In the genomic region with DNA sequence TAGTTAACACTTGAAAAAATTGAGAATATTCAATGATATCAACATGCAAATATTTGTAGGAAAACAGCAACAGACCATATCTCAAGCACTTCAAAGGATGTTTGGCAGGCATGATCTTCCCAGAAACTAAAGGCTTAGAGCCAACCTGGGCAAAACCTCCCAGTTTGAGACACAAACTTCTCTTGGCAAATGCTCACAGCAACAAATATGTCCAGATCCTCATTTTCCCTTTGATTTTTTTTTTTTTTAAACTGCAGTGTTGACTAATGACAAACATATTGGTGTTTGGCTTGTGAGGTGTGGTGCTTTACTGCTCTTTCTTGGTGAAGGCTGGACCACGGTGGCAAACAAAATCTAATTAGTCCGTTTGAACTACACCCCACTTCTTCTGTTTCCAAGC, we compare ENCODE assay signal across 30 cellular contexts.
DNase-seq lines count a peak whose midpoint lies in the region; ATAC-seq, FAIRE-seq and TF ChIP-seq lines count a peak whose summit lies in the region.
"Had no signal": no experiment of that assay in that cellular context is flagged by ENCODE, and none has a peak within 500 bp of the region (broad histone marks: within the 10 kb centered on the region; RNA-seq: fewer than 3 reads in every experiment).

No MANE protein-coding gene starts in this region.

- no peak overlapping the region for H3K4me2 ChIP-seq in GM23338

- no peak for ATAC-seq in GM23338
- peak; percentile 63 for ATAC-seq in left lobe of liver
- peak; percentile 81 to 94 (median 88) for ATAC-seq in pancreas
- no peak for ATAC-seq in GM21423 (IDR thresholded peaks at IDR 0.05; ENCODE audit: unreplicated experiment)
- no peak for ATAC-seq in HG02981 (IDR thresholded peaks at IDR 0.05; ENCODE audit: unreplicated experiment)
- no peak for ATAC-seq in GM21529 (IDR thresholded peaks at IDR 0.05; ENCODE audit: unreplicated experiment)
- ATAC-seq: K562; naive thymus-derived CD4-positive, alpha-beta T cell; SK-N-SH treated with all-trans-retinoic acid at 6 μM for 48 hours; WTC11 had no signal

- H3K27me3 ChIP-seq in GM23338 (ENCODE audit: insufficient read depth) = no peaks in the 10 kb centered on the region
- no peaks in the 10 kb centered on the region for H3K27me3 ChIP-seq in pancreas
- H3K27me3 ChIP-seq: ovary, sigmoid colon had no signal

- H3K4me3 ChIP-seq in GM23338 (no peak overlapping the region), pancreas (no peak overlapping the region)
- H3K4me3 ChIP-seq: K562, ovary, sigmoid colon had no signal

- H3K36me3 ChIP-seq in GM23338 (ENCODE audit: insufficient read depth) (no peaks in the 10 kb centered on the region), pancreas (no peaks in the 10 kb centered on the region)
- H3K36me3 ChIP-seq: ovary, sigmoid colon had no signal

- no peaks in the 10 kb centered on the region for H3K9me3 ChIP-seq in pancreas
- H3K9me3 ChIP-seq: ovary, sigmoid colon had no signal

- H3K79me2 ChIP-seq in GM23338 (replicated peaks; ENCODE audit: insufficient read depth) = no peaks in the 10 kb centered on the region

- no peak overlapping the region for H3K4me3 Mint-ChIP-seq in GM23338
- H3K4me3 Mint-ChIP-seq: activated naive CD4-positive, alpha-beta T cell treated with anti-CD3 and anti-CD28 coated beads for 36 hours; CD8-positive, alpha-beta memory T cell; memory B cell; naive thymus-derived CD4-positive, alpha-beta T cell; T-helper 2 cell treated with Interferon-gamma antibody and Interleukin-4, amounts not matched to agents 5 μg/mL and 100 μg/mL, for 36 hours; WTC11 had no signal

- H2AFZ ChIP-seq in GM23338 = 0 out of 2 replicates have a peak overlapping the region, but pooled peaks have one; percentile 19

- H3K9me3 Mint-ChIP-seq in GM23338 = no peaks in the 10 kb centered on the region
- H3K9me3 Mint-ChIP-seq: activated naive CD4-positive, alpha-beta T cell treated with anti-CD3 and anti-CD28 coated beads for 36 hours; CD8-positive, alpha-beta memory T cell; memory B cell; naive thymus-derived CD4-positive, alpha-beta T cell; T-helper 2 cell treated with Interferon-gamma antibody and Interleukin-4, amounts not matched to agents 5 μg/mL and 100 μg/mL, for 36 hours had no signal

- FAIRE-seq in pancreas (lab: Jason Lieb, UNC) = no peak
- FAIRE-seq: G401.6, K562, keratinocyte had no signal

- no peaks in the 10 kb centered on the region for H3K27me3 Mint-ChIP-seq in GM23338 (ENCODE audit: insufficient read depth, low read depth, poor library complexity)

- H3K36me3 Mint-ChIP-seq in GM23338 (ENCODE audit: low read depth) = no peaks in the 10 kb centered on the region
- H3K36me3 Mint-ChIP-seq: CD8-positive, alpha-beta memory T cell; memory B cell; naive thymus-derived CD4-positive, alpha-beta T cell; WTC11 had no signal

- intact Hi-C loops in pancreas (cut with DNase I) = no loop called here

- no peak overlapping the region for H3K27ac ChIP-seq in GM23338 (ENCODE audit: low read depth)
- H3K27ac ChIP-seq in VCaP = peak overlapping the region; percentile 15; the same call in 1 of the 2 replicates
- H3K27ac ChIP-seq in pancreas = peak overlapping the region in 2 of 4 donors; percentile 58 to 62
- H3K27ac ChIP-seq: sigmoid colon had no signal

- DNase-seq in GM23338 (ENCODE audit: low spot score) (no peak), left lobe of liver (ENCODE audit: low spot score) (no peak), pancreas (peak in 3 of 6 donors; percentile 58 to 80 (median 65))
- DNase-seq in stimulated activated CD4-positive, alpha-beta T cell treated with anti-CD3 and anti-CD28 coated beads, Interleukin-1b, Interleukin-23, amount 100 ng/mL, for 48 hours = no peak
- DNase-seq: activated CD4-positive, alpha-beta T cell treated with anti-CD3 and anti-CD28 coated beads, Interleukin-2, amount 50 U/mL, for 1 hour; activated naive CD4-positive, alpha-beta T cell treated with anti-CD3 and anti-CD28 coated beads for 36 hours; AML-193; CD8-positive, alpha-beta memory T cell; cortex of kidney; DMS153; GOT3; MM.1S; naive thymus-derived CD4-positive, alpha-beta T cell; NCI-H146; NCI-H2171; RPMI8226; sigmoid colon; trophoblast cell had no signal

- H3F3A ChIP-seq in GM23338 (replicated peaks; ENCODE audit: low read depth) = no peaks in the 10 kb centered on the region

- no peak for TF ChIP-seq CTCF in GM23338 (conservative IDR thresholded peaks at IDR 0.05; ENCODE audit: low read depth in 2 of 2)
- no peak for TF ChIP-seq CTCF in VCaP (conservative IDR thresholded peaks at IDR 0.05)
- no peak for TF ChIP-seq CTCF in pancreas (IDR thresholded peaks at IDR 0.05)

- 14 to 16% methylated on average over 2 of the region's 2 CpGs for WGBS in pancreas, 2 donors

- H3K4me1 ChIP-seq in GM23338 (ENCODE audit: insufficient read depth) (no peaks in the 10 kb centered on the region), pancreas (peaks cover 0 to 21% (median 21%) of the 10 kb centered on the region in 3 donors)

- H3K9me2 ChIP-seq in GM23338 (ENCODE audit: insufficient read depth) = no peaks in the 10 kb centered on the region

- H4K20me1 ChIP-seq in GM23338 (replicated peaks; ENCODE audit: insufficient read depth) = no peaks in the 10 kb centered on the region

- no peaks in the 10 kb centered on the region; the same call in 2 of the 3 replicates for H3K4me1 Mint-ChIP-seq in GM23338
- H3K4me1 Mint-ChIP-seq: CD8-positive, alpha-beta memory T cell; memory B cell; WTC11 had no signal

- no peak overlapping the region for H3K27ac Mint-ChIP-seq in GM23338
- H3K27ac Mint-ChIP-seq: activated naive CD4-positive, alpha-beta T cell treated with anti-CD3 and anti-CD28 coated beads for 36 hours; CD8-positive, alpha-beta memory T cell; memory B cell; naive thymus-derived CD4-positive, alpha-beta T cell; T-helper 2 cell treated with Interferon-gamma antibody and Interleukin-4, amounts not matched to agents 5 μg/mL and 100 μg/mL, for 36 hours; WTC11 had no signal

TF ChIP-seq in GM23338, 12 proteins besides CTCF, POLR2A, EP300 and RAD21:
- TF ChIP-seq JUNB (IDR thresholded peaks at IDR 0.05; ENCODE audit: unreplicated experiment) = no peak
- TF ChIP-seq, protein P1, sequence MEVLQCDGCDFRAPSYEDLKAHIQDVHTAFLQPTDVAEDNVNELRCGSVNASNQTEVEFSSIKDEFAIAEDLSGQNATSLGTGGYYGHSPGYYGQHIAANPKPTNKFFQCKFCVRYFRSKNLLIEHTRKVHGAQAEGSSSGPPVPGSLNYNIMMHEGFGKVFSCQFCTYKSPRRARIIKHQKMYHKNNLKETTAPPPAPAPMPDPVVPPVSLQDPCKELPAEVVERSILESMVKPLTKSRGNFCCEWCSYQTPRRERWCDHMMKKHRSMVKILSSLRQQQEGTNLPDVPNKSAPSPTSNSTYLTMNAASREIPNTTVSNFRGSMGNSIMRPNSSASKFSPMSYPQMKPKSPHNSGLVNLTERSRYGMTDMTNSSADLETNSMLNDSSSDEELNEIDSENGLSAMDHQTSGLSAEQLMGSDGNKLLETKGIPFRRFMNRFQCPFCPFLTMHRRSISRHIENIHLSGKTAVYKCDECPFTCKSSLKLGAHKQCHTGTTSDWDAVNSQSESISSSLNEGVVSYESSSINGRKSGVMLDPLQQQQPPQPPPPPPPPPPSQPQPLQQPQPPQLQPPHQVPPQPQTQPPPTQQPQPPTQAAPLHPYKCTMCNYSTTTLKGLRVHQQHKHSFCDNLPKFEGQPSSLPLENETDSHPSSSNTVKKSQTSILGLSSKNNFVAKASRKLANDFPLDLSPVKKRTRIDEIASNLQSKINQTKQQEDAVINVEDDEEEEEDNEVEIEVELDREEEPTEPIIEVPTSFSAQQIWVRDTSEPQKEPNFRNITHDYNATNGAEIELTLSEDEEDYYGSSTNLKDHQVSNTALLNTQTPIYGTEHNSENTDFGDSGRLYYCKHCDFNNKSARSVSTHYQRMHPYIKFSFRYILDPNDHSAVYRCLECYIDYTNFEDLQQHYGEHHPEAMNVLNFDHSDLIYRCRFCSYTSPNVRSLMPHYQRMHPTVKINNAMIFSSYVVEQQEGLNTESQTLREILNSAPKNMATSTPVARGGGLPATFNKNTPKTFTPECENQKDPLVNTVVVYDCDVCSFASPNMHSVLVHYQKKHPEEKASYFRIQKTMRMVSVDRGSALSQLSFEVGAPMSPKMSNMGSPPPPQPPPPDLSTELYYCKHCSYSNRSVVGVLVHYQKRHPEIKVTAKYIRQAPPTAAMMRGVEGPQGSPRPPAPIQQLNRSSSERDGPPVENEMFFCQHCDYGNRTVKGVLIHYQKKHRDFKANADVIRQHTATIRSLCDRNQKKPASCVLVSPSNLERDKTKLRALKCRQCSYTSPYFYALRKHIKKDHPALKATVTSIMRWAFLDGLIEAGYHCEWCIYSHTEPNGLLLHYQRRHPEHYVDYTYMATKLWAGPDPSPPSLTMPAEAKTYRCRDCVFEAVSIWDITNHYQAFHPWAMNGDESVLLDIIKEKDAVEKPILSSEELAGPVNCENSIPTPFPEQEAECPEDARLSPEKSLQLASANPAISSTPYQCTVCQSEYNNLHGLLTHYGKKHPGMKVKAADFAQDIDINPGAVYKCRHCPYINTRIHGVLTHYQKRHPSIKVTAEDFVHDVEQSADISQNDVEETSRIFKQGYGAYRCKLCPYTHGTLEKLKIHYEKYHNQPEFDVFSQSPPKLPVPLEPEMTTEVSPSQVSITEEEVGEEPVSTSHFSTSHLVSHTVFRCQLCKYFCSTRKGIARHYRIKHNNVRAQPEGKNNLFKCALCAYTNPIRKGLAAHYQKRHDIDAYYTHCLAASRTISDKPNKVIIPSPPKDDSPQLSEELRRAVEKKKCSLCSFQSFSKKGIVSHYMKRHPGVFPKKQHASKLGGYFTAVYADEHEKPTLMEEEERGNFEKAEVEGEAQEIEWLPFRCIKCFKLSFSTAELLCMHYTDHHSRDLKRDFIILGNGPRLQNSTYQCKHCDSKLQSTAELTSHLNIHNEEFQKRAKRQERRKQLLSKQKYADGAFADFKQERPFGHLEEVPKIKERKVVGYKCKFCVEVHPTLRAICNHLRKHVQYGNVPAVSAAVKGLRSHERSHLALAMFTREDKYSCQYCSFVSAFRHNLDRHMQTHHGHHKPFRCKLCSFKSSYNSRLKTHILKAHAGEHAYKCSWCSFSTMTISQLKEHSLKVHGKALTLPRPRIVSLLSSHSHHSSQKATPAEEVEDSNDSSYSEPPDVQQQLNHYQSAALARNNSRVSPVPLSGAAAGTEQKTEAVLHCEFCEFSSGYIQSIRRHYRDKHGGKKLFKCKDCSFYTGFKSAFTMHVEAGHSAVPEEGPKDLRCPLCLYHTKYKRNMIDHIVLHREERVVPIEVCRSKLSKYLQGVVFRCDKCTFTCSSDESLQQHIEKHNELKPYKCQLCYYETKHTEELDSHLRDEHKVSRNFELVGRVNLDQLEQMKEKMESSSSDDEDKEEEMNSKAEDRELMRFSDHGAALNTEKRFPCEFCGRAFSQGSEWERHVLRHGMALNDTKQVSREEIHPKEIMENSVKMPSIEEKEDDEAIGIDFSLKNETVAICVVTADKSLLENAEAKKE (CRISPR knock-in tag; IDR thresholded peaks at IDR 0.05) = no peak
TF ChIP-seq in GM23338: peak in this region for 0.

Comparison
In these comparisons a context has a peak if more than half of its experiments do, and no peak if none do; other contexts are left out.
1. ATAC-seq: peak in left lobe of liver (single experiment) and pancreas (4 of 4); none in GM23338 (single experiment), GM21423 (single experiment), HG02981 (single experiment) and GM21529 (single experiment).